Comparison of ENCODE assay signal across 8 cellular contexts in the genomic region with DNA sequence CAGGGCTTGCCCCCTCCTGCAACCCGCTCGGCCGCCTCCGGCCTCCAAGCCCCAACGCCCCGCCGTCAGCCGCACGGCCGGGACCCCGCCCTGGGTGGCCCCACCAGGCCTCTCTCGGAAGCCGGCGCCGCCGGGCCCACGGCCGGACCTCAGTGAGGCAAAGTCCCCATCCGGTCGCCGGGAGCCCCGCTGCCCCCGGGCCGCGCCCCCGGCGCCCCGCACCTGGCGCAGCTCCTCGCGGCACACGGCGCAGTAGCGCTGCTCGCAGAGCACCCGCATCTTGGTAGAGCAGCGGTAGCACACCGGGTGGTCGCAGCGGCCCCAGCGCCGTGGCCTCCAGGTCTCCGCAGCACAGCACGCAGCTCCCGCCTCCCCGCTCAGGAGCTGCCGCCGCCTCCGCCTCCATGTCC. TPM values are rescaled to one million over a fixed set of nuclear protein-coding genes. Genes with fewer than 3 reads are reported as not detected.
DNase-seq lines count a peak whose midpoint lies in the region; ATAC-seq and TF ChIP-seq lines count a peak whose summit lies in the region.

No MANE protein-coding gene starts in this region.

- peaks cover 50% of the 10 kb centered on the region for H4K20me1 ChIP-seq in smooth muscle cell (ENCODE audit: low read depth)

- peaks cover 51% of the 10 kb centered on the region for H3K79me2 ChIP-seq in smooth muscle cell (ENCODE audit: low read depth)

- no peaks in the 10 kb centered on the region for H3F3A ChIP-seq in smooth muscle cell (ENCODE audit: low read depth)

- POLR2A ChIA-PET in activated CD4-positive, alpha-beta memory T cell treated with anti-CD3 and anti-CD28 coated beads, Interleukin-2, amount 10 ng/mL, durations not matched to agents 7 days and 5 days (lab: Charles Lee) = interaction anchor here (0.7 to 3.2 kb wide), 11 partner anchors 9 to 145 kb away, joined by 3 to 24 read pairs (median 4); a partner anchor contains a TSS

- H3K27ac ChIP-seq in left ventricle myocardium inferior (replicated peaks) = peak overlapping the region; percentile 91
- peak overlapping the region; percentile 79 for H3K27ac ChIP-seq in smooth muscle cell (ENCODE audit: low read depth)

- DNase-seq in NCI-H748 (lab: John Stamatoyannopoulos, UW; ENCODE audit: unreplicated experiment) (peak; percentile 46), NCI-H748 treated with DMSO at 0.1 percent for 48 hours (lab: John Stamatoyannopoulos, UW) (no peak), left ventricle myocardium inferior (peak; percentile 22), smooth muscle cell (lab: John Stamatoyannopoulos, UW; ENCODE audit: unreplicated experiment) (no peak), HuH-7 (ENCODE audit: low spot score) (no peak)
- DNase-seq in activated CD4-positive, alpha-beta memory T cell treated with anti-CD3 and anti-CD28 coated beads, Interleukin-2, amount 10 ng/mL, durations not matched to agents 7 days and 5 days = peak; percentile 30

- H3K4me3 Mint-ChIP-seq in activated CD4-positive, alpha-beta memory T cell treated with anti-CD3 and anti-CD28 coated beads, Interleukin-2, amount 10 ng/mL, durations not matched to agents 7 days and 5 days = peak overlapping the region; percentile 81

- no peaks in the 10 kb centered on the region for H3K36me3 ChIP-seq in left ventricle myocardium inferior
- no peaks in the 10 kb centered on the region for H3K36me3 ChIP-seq in smooth muscle cell (ENCODE audit: low read depth)

- CTCF ChIA-PET in activated CD4-positive, alpha-beta memory T cell treated with anti-CD3 and anti-CD28 coated beads, Interleukin-2, amount 10 ng/mL, durations not matched to agents 7 days and 5 days (lab: Charles Lee) = interaction anchor here (1.2 to 2.6 kb wide), 2 partner anchors 131 to 146 kb away, joined by 4 to 12 read pairs; a partner anchor contains a TSS

- no peak for TF ChIP-seq CTCF in left ventricle myocardium inferior (IDR thresholded peaks at IDR 0.05; ENCODE audit: borderline replicate concordance)
- TF ChIP-seq CTCF in smooth muscle cell (IDR thresholded peaks at IDR 0.05; ENCODE audit: borderline replicate concordance, insufficient read depth, poor library complexity, severe bottlenecking) = no peak

- H3K4me1 Mint-ChIP-seq in activated CD4-positive, alpha-beta memory T cell treated with anti-CD3 and anti-CD28 coated beads, Interleukin-2, amount 10 ng/mL, durations not matched to agents 7 days and 5 days = peaks cover 46% of the 10 kb centered on the region

- no CpG with 5 or more reads among the region's 49 CpGs for WGBS in smooth muscle cell (ENCODE audit: low lambda C conversion rate)

- H3K9ac ChIP-seq in smooth muscle cell (ENCODE audit: low read depth) = peak overlapping the region; percentile 88

- intact Hi-C loops in left ventricle myocardium inferior (cut with micrococcal nuclease) = no loop called here

- H3K4me2 ChIP-seq in smooth muscle cell = peak overlapping the region; percentile 90

- H3K9me3 Mint-ChIP-seq in activated CD4-positive, alpha-beta memory T cell treated with anti-CD3 and anti-CD28 coated beads, Interleukin-2, amount 10 ng/mL, durations not matched to agents 7 days and 5 days = no peaks in the 10 kb centered on the region

- peak; percentile 35 for ATAC-seq in HG03064 (IDR thresholded peaks at IDR 0.05; ENCODE audit: low read depth, unreplicated experiment)
- ATAC-seq in GM21528 (IDR thresholded peaks at IDR 0.05; ENCODE audit: low FRiP score, unreplicated experiment) = no peak

- H3K4me3 ChIP-seq in left ventricle myocardium inferior = peak overlapping the region; percentile 93
- H3K4me3 ChIP-seq in smooth muscle cell = peak overlapping the region; percentile 98

- H3K9me3 ChIP-seq in left ventricle myocardium inferior (replicated peaks) = no peaks in the 10 kb centered on the region
- no peaks in the 10 kb centered on the region for H3K9me3 ChIP-seq in smooth muscle cell (replicated peaks; ENCODE audit: low read depth)

- H2AFZ ChIP-seq in smooth muscle cell (ENCODE audit: low read depth) = no peak overlapping the region

- peak overlapping the region; percentile 86 for H3K27ac Mint-ChIP-seq in activated CD4-positive, alpha-beta memory T cell treated with anti-CD3 and anti-CD28 coated beads, Interleukin-2, amount 10 ng/mL, durations not matched to agents 7 days and 5 days

- no peaks in the 10 kb centered on the region for H3K27me3 ChIP-seq in left ventricle myocardium inferior (ENCODE audit: low read depth)
- H3K27me3 ChIP-seq in smooth muscle cell (ENCODE audit: low read depth) = no peaks in the 10 kb centered on the region

- no peaks in the 10 kb centered on the region for H3K27me3 Mint-ChIP-seq in activated CD4-positive, alpha-beta memory T cell treated with anti-CD3 and anti-CD28 coated beads, Interleukin-2, amount 10 ng/mL, durations not matched to agents 7 days and 5 days

- H3K4me1 ChIP-seq in left ventricle myocardium inferior (peaks cover 62% of the 10 kb centered on the region), smooth muscle cell (ENCODE audit: low read depth) (peaks cover 23% of the 10 kb centered on the region)

- H3K36me3 Mint-ChIP-seq in activated CD4-positive, alpha-beta memory T cell treated with anti-CD3 and anti-CD28 coated beads, Interleukin-2, amount 10 ng/mL, durations not matched to agents 7 days and 5 days (ENCODE audit: low read depth) = peaks cover 15% of the 10 kb centered on the region

RNA-seq across cellular contexts. Expression of a gene that starts 0.3 kb away (rescaled TPM):
- 10 to 100 TPM; 52.1 to 53.6 TPM for total RNA-seq in activated CD4-positive, alpha-beta memory T cell treated with anti-CD3 and anti-CD28 coated beads, Interleukin-2, amount 10 ng/mL, durations not matched to agents 7 days and 5 days
- total RNA-seq in left ventricle myocardium inferior (14.5 TPM), smooth muscle cell (23.2 and 27.2 TPM in 2 replicates)
- polyA plus RNA-seq in smooth muscle cell = 27.9 and 32.7 TPM in 2 replicates

RNA-seq across cellular contexts. Expression of a gene that starts 10.3 kb away (rescaled TPM):
- under 1 TPM; 0.48 to 0.65 TPM for total RNA-seq in activated CD4-positive, alpha-beta memory T cell treated with anti-CD3 and anti-CD28 coated beads, Interleukin-2, amount 10 ng/mL, durations not matched to agents 7 days and 5 days
- total RNA-seq in left ventricle myocardium inferior (not detected), smooth muscle cell (13.1 and 30.9 TPM in 2 replicates)
- polyA plus RNA-seq in smooth muscle cell = 185 and 193 TPM in 2 replicates

RNA-seq across cellular contexts. Expression of a gene that starts 17.4 kb away (rescaled TPM):
- under 1 TPM; 0.85 to 0.96 TPM for total RNA-seq in activated CD4-positive, alpha-beta memory T cell treated with anti-CD3 and anti-CD28 coated beads, Interleukin-2, amount 10 ng/mL, durations not matched to agents 7 days and 5 days
- total RNA-seq in left ventricle myocardium inferior = 221 TPM
- 14.4 and 21.8 TPM in 2 replicates for total RNA-seq in smooth muscle cell
- 40.2 and 56.8 TPM in 2 replicates for polyA plus RNA-seq in smooth muscle cell

RNA-seq across cellular contexts. Expression of a gene that starts 19.5 kb away (rescaled TPM):
- 10 to 100 TPM; 12.3 to 12.6 TPM for total RNA-seq in activated CD4-positive, alpha-beta memory T cell treated with anti-CD3 and anti-CD28 coated beads, Interleukin-2, amount 10 ng/mL, durations not matched to agents 7 days and 5 days
- 0.38 TPM for total RNA-seq in left ventricle myocardium inferior
- 3.0 and 4.4 TPM in 2 replicates for total RNA-seq in smooth muscle cell
- 8.7 and 16.8 TPM in 2 replicates for polyA plus RNA-seq in smooth muscle cell

RNA-seq across cellular contexts. Expression of a gene that starts 25.3 kb away (rescaled TPM):
- 10 to 100 TPM; 29.1 to 32.0 TPM for total RNA-seq in activated CD4-positive, alpha-beta memory T cell treated with anti-CD3 and anti-CD28 coated beads, Interleukin-2, amount 10 ng/mL, durations not matched to agents 7 days and 5 days
- total RNA-seq in left ventricle myocardium inferior (23.3 TPM), smooth muscle cell (12.1 and 15.1 TPM in 2 replicates)
- 33.5 and 41.2 TPM in 2 replicates for polyA plus RNA-seq in smooth muscle cell

Comparison
In these comparisons a context has a peak if more than half of its experiments do, and no peak if none do; other contexts are left out.
1. DNase-seq: peak in NCI-H748 (single experiment), activated CD4-positive, alpha-beta memory T cell treated with anti-CD3 and anti-CD28 coated beads, Interleukin-2, amount 10 ng/mL, durations not matched to agents 7 days and 5 days (single experiment) and left ventricle myocardium inferior (single experiment); none in NCI-H748 treated with DMSO at 0.1 percent for 48 hours (single experiment), smooth muscle cell (single experiment) and HuH-7 (single experiment).